In genomic region chr2:216108967-216109921, GRCh38 we compare ENCODE assay signal across 1 cellular context.
TF ChIP-seq lines count a peak whose summit lies in the region.

TSS of gene XRCC5 (plus strand) at chr2:216109348. CDS start at chr2:216109437, 89 bp downstream.

TF ChIP-seq in GM12878, 131 proteins besides CTCF, POLR2A, EP300 and RAD21 (continued from another document and continues in another):
- TF ChIP-seq ATF3 (IDR thresholded peaks at IDR 0.05; ENCODE audit: borderline replicate concordance, extremely low read depth, low read depth, low read length) (0 out of 2 replicates have a peak, but pooled peaks have one; percentile 42), SIX5 (IDR thresholded peaks at IDR 0.05; ENCODE audit: low read depth, low read length, severe bottlenecking) (peak; percentile 19), RELA (IDR thresholded peaks at IDR 0.05; ENCODE audit: borderline replicate concordance, partially characterized antibody) (peak; percentile 55), ELK1 (IDR thresholded peaks at IDR 0.05; ENCODE audit: low read depth, low read length) (peak; percentile 77), MXI1 (IDR thresholded peaks at IDR 0.05; ENCODE audit: low read depth, low read length) (peak; percentile 79), HDAC2 (IDR thresholded peaks at IDR 0.05) (no peak), ZNF687 (IDR thresholded peaks at IDR 0.05) (peak; percentile 82), POU2F2 (IDR thresholded peaks at IDR 0.05; ENCODE audit: borderline replicate concordance, low read depth, low read length) (peak; percentile 48; the same call in 2 of the 3 replicates), NR2C2 (IDR thresholded peaks at IDR 0.05; ENCODE audit: borderline replicate concordance, control insufficient read depth, insufficient read length, low read depth) (no peak), RUNX3 (IDR thresholded peaks at IDR 0.05; ENCODE audit: low read length) (peak; percentile 52), SPI1 (IDR thresholded peaks at IDR 0.05; ENCODE audit: borderline replicate concordance, insufficient read depth, low read depth, low read length) (peak; percentile 56), FOXM1 (IDR thresholded peaks at IDR 0.05; ENCODE audit: low read depth, low read length) (0 out of 2 replicates have a peak, but pooled peaks have one; percentile 38), SMAD5 (IDR thresholded peaks at IDR 0.05; ENCODE audit: low read depth) (peak; percentile 94), E2F4 (IDR thresholded peaks at IDR 0.05; ENCODE audit: low read depth, low read length) (peak; percentile 66), CUX1 (IDR thresholded peaks at IDR 0.05; ENCODE audit: insufficient replicate concordance, low read depth, low read length) (no peak), E4F1 (IDR thresholded peaks at IDR 0.05; ENCODE audit: borderline replicate concordance, partially characterized antibody) (peak; percentile 87), ZBED1 (IDR thresholded peaks at IDR 0.05; ENCODE audit: borderline replicate concordance) (peak; percentile 74; the same call in 1 of the 2 replicates), PAX5 (IDR thresholded peaks at IDR 0.05; ENCODE audit: borderline replicate concordance, low read depth, low read length) (peak; percentile 64; the same call in 1 of the 2 replicates), ZNF217 (IDR thresholded peaks at IDR 0.05) (no peak), YY1 (IDR thresholded peaks at IDR 0.05; ENCODE audit: low read depth, low read length) (peak; percentile 78), SIN3A (IDR thresholded peaks at IDR 0.05; ENCODE audit: low read depth, low read length) (peak; percentile 80), KLF5 (IDR thresholded peaks at IDR 0.05; ENCODE audit: partially characterized antibody) (no peak), ZNF207 (IDR thresholded peaks at IDR 0.05; ENCODE audit: borderline replicate concordance) (0 out of 2 replicates have a peak, but pooled peaks have one; percentile 31), ASH2L (IDR thresholded peaks at IDR 0.05; ENCODE audit: borderline replicate concordance, low read depth) (no peak), MTA2 (IDR thresholded peaks at IDR 0.05; ENCODE audit: low read depth) (no peak), KAT2A (conservative IDR thresholded peaks at IDR 0.05; ENCODE audit: control insufficient read depth, low read depth, low read length) (no peak), E2F8 (IDR thresholded peaks at IDR 0.05; ENCODE audit: low read depth, partially characterized antibody) (peak; percentile 93), ZSCAN29 (IDR thresholded peaks at IDR 0.05) (no peak), BCL3 (IDR thresholded peaks at IDR 0.05; ENCODE audit: borderline replicate concordance, insufficient read depth, low read depth, low read length, poor library complexity, severe bottlenecking) (no peak), JUND (IDR thresholded peaks at IDR 0.05; ENCODE audit: low read depth, low read length) (no peak), BCLAF1 (IDR thresholded peaks at IDR 0.05) (no peak), ZNF384 (IDR thresholded peaks at IDR 0.05; ENCODE audit: borderline replicate concordance, low read depth, low read length) (no peak), RFX5 (IDR thresholded peaks at IDR 0.05; ENCODE audit: low read depth, low read length) (no peak), PML (IDR thresholded peaks at IDR 0.05; ENCODE audit: low read length) (peak; percentile 90), CREB1 (IDR thresholded peaks at IDR 0.05; ENCODE audit: low read depth) (peak; percentile 69; the same call in 1 of the 2 replicates), MEF2A (IDR thresholded peaks at IDR 0.05; ENCODE audit: insufficient read depth, low read depth, low read length) (no peak)
